In the genomic region with DNA sequence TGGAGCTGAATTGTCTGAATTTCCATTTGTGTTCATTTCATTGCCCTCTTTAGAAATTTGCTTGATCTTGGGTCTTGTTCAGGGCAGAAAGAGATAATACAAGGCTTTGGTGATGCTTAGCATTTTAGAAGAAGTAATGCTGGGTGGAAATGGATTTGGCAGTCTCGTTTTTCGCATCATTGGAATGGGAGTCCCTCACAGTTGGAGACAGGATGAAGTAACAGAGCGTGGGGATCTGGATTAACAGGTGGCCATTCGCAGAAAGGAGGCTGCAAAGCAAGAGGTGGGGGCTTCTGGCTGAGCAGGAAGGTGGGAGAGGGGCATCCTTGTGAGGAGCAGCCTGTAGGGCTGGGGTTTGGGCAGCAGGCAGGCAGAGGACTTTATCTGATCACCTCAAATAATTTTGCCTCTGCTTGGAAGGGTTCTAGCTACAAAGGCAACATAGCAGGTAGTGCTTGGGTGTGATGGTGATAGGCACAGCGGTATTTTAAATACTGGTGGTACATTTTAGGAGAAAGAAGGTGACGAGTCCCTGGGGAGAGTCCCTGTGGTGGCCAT, we compare ENCODE assay signal across 1 cellular context.
TF ChIP-seq lines count a peak whose summit lies in the region.

No MANE protein-coding gene starts in this region.

TF ChIP-seq in H1, 55 proteins besides CTCF, POLR2A, EP300 and RAD21:
- TF ChIP-seq CBX5 (IDR thresholded peaks at IDR 0.05; ENCODE audit: low read depth, low read length) (no peak), CBX8 (IDR thresholded peaks at IDR 0.05; ENCODE audit: borderline replicate concordance, low read depth, low read length) (no peak), KDM4A (IDR thresholded peaks at IDR 0.05; ENCODE audit: low read depth, low read length, severe bottlenecking) (no peak), SRF (IDR thresholded peaks at IDR 0.05; ENCODE audit: low read depth, low read length) (no peak), CHD1 (IDR thresholded peaks at IDR 0.05; ENCODE audit: low read depth, low read length) (no peak), NRF1 (IDR thresholded peaks at IDR 0.05; ENCODE audit: low read depth, low read length) (no peak), SP1 (IDR thresholded peaks at IDR 0.05; ENCODE audit: low read depth, low read length) (no peak), RXRA (IDR thresholded peaks at IDR 0.05; ENCODE audit: insufficient read depth, low read depth, low read length) (no peak), SAP30 (IDR thresholded peaks at IDR 0.05; ENCODE audit: insufficient read depth, insufficient replicate concordance, low read length) (no peak), MAFK (IDR thresholded peaks at IDR 0.05; ENCODE audit: low read depth, low read length) (no peak), POLR2AphosphoS5 (IDR thresholded peaks at IDR 0.05; ENCODE audit: low read depth, low read length) (no peak), FOSL1 (IDR thresholded peaks at IDR 0.05; ENCODE audit: insufficient read depth, low read depth, low read length) (no peak), KDM1A (IDR thresholded peaks at IDR 0.05; ENCODE audit: borderline replicate concordance, low read length) (no peak), CREB1 (IDR thresholded peaks at IDR 0.05) (no peak), ASH2L (IDR thresholded peaks at IDR 0.05; ENCODE audit: low read length) (no peak), TAF7 (optimal IDR thresholded peaks at IDR 0.05; ENCODE audit: borderline replicate concordance, low read depth, low read length) (no peak), BCL11A (IDR thresholded peaks at IDR 0.05; ENCODE audit: low read depth in 2 of 2, low read length in 2 of 2) (no peak)
- TF ChIP-seq, protein P1, sequence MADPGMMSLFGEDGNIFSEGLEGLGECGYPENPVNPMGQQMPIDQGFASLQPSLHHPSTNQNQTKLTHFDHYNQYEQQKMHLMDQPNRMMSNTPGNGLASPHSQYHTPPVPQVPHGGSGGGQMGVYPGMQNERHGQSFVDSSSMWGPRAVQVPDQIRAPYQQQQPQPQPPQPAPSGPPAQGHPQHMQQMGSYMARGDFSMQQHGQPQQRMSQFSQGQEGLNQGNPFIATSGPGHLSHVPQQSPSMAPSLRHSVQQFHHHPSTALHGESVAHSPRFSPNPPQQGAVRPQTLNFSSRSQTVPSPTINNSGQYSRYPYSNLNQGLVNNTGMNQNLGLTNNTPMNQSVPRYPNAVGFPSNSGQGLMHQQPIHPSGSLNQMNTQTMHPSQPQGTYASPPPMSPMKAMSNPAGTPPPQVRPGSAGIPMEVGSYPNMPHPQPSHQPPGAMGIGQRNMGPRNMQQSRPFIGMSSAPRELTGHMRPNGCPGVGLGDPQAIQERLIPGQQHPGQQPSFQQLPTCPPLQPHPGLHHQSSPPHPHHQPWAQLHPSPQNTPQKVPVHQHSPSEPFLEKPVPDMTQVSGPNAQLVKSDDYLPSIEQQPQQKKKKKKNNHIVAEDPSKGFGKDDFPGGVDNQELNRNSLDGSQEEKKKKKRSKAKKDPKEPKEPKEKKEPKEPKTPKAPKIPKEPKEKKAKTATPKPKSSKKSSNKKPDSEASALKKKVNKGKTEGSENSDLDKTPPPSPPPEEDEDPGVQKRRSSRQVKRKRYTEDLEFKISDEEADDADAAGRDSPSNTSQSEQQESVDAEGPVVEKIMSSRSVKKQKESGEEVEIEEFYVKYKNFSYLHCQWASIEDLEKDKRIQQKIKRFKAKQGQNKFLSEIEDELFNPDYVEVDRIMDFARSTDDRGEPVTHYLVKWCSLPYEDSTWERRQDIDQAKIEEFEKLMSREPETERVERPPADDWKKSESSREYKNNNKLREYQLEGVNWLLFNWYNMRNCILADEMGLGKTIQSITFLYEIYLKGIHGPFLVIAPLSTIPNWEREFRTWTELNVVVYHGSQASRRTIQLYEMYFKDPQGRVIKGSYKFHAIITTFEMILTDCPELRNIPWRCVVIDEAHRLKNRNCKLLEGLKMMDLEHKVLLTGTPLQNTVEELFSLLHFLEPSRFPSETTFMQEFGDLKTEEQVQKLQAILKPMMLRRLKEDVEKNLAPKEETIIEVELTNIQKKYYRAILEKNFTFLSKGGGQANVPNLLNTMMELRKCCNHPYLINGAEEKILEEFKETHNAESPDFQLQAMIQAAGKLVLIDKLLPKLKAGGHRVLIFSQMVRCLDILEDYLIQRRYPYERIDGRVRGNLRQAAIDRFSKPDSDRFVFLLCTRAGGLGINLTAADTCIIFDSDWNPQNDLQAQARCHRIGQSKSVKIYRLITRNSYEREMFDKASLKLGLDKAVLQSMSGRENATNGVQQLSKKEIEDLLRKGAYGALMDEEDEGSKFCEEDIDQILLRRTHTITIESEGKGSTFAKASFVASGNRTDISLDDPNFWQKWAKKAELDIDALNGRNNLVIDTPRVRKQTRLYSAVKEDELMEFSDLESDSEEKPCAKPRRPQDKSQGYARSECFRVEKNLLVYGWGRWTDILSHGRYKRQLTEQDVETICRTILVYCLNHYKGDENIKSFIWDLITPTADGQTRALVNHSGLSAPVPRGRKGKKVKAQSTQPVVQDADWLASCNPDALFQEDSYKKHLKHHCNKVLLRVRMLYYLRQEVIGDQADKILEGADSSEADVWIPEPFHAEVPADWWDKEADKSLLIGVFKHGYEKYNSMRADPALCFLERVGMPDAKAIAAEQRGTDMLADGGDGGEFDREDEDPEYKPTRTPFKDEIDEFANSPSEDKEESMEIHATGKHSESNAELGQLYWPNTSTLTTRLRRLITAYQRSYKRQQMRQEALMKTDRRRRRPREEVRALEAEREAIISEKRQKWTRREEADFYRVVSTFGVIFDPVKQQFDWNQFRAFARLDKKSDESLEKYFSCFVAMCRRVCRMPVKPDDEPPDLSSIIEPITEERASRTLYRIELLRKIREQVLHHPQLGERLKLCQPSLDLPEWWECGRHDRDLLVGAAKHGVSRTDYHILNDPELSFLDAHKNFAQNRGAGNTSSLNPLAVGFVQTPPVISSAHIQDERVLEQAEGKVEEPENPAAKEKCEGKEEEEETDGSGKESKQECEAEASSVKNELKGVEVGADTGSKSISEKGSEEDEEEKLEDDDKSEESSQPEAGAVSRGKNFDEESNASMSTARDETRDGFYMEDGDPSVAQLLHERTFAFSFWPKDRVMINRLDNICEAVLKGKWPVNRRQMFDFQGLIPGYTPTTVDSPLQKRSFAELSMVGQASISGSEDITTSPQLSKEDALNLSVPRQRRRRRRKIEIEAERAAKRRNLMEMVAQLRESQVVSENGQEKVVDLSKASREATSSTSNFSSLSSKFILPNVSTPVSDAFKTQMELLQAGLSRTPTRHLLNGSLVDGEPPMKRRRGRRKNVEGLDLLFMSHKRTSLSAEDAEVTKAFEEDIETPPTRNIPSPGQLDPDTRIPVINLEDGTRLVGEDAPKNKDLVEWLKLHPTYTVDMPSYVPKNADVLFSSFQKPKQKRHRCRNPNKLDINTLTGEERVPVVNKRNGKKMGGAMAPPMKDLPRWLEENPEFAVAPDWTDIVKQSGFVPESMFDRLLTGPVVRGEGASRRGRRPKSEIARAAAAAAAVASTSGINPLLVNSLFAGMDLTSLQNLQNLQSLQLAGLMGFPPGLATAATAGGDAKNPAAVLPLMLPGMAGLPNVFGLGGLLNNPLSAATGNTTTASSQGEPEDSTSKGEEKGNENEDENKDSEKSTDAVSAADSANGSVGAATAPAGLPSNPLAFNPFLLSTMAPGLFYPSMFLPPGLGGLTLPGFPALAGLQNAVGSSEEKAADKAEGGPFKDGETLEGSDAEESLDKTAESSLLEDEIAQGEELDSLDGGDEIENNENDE (IDR thresholded peaks at IDR 0.05; ENCODE audit: insufficient replicate concordance, low read length): no peak
- TF ChIP-seq, protein P2, sequence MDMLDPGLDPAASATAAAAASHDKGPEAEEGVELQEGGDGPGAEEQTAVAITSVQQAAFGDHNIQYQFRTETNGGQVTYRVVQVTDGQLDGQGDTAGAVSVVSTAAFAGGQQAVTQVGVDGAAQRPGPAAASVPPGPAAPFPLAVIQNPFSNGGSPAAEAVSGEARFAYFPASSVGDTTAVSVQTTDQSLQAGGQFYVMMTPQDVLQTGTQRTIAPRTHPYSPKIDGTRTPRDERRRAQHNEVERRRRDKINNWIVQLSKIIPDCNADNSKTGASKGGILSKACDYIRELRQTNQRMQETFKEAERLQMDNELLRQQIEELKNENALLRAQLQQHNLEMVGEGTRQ (IDR thresholded peaks at IDR 0.05; ENCODE audit: low read length): no peak
TF ChIP-seq in H1: peak in this region for 0.
